In the genomic region with DNA sequence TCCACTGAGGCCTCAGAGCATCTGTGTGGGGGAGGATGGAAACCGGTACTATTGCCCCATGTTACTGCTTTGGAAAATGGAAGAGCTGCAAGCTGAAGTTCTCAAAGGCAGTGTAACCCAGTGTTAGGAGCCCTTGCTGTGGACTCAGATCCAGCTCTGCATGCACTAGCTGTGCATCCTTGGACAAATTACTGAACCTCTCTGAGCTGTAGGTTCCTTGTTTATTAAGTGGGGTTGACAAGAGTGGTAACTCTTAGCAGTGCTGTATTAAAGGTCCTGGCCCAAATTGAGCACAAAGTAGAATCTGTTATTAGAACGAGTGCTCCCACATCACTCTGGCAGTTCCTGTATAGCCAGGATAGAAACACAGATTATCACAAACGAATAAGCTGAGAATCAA, we compare ENCODE assay signal across 11 cellular contexts.
"Had no signal": no experiment of that assay in that cellular context is flagged by ENCODE, and none has a peak within 500 bp of the region (broad histone marks: within the 10 kb centered on the region; RNA-seq: fewer than 3 reads in every experiment).

No MANE protein-coding gene starts in this region.

- H3K9me3 Mint-ChIP-seq: H9 had no signal

- ATAC-seq: GM23338, HCT116 had no signal

- H3K9ac ChIP-seq: GM23248 had no signal

- H3K27ac Mint-ChIP-seq: GM23338, HFFc6 had no signal

- H3K27ac ChIP-seq: GM23248 had no signal

- H3K4me3 ChIP-seq: GM23248, GM23338, HAP-1 had no signal

- DNase-seq: GM23248, GOT3, H7, H9, HCEC 1CT, HFFc6 had no signal

- H3K36me3 ChIP-seq: HAP-1 had no signal

- H3K4me1 ChIP-seq: HAP-1 had no signal

- H3K9me3 ChIP-seq: HAP-1 had no signal

- H2AFZ ChIP-seq: GM23248, GM23338 had no signal

- H3K4me3 Mint-ChIP-seq: GM23338, H9, HFFc6 had no signal

- H3K4me2 ChIP-seq: GM23338 had no signal

- FAIRE-seq: H1, H54 had no signal
